In the genomic region with DNA sequence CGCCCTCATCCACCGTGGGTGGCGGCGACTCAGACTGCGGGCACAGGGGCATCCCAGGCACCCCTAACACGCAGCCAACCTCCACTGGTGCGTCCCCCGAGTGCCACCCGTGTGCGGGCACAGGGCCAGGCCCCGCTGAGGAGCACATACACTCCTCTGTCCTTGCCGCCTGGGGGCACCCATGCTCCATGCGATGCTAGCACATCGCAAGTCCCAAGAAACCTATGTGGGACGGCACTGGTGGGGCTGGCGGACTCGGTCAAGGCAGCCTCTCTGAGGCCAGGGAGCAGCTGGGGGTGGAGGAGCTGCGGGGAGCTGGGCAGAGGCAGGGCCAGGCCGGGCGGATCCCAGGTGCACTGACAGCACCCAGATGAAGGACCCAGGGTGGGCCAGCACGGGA, we compare ENCODE assay signal across 11 cellular contexts. TPM values are rescaled to one million over a fixed set of nuclear protein-coding genes. Genes with fewer than 3 reads are reported as not detected.
DNase-seq lines count a peak whose midpoint lies in the region; ATAC-seq and TF ChIP-seq lines count a peak whose summit lies in the region.
"Had no signal": no experiment of that assay in that cellular context is flagged by ENCODE, and none has a peak within 500 bp of the region (broad histone marks: within the 10 kb centered on the region; RNA-seq: fewer than 3 reads in every experiment).

No MANE protein-coding gene starts in this region.

- H3K4me1 Mint-ChIP-seq in Caco-2 (ENCODE audit: low read depth, unreplicated experiment) (peaks cover 5% of the 10 kb centered on the region), natural killer cell (peaks cover 28 to 54% of the 10 kb centered on the region in 2 donors)

- DNase-seq in Caco-2 (no peak), GM13976 (ENCODE audit: low spot score) (no peak), adipocyte (ENCODE audit: low read depth) (no peak), natural killer cell (no peak), HAP-1 (ENCODE audit: low spot score in 2 of 2) (no peak), esophagus squamous epithelium (lab: John Stamatoyannopoulos, UW) (no peak)
- DNase-seq: DND-41, NCI-H1436 treated with DMSO at 0.1 percent for 48 hours, testis had no signal

- H3K4me3 Mint-ChIP-seq in Caco-2 (ENCODE audit: unreplicated experiment) (peak overlapping the region; percentile 45), natural killer cell (peak overlapping the region; percentile 28)

- H3K4me3 ChIP-seq in Caco-2 (ENCODE audit: low read depth, low read length), result no peak overlapping the region
- no peak overlapping the region for H3K4me3 ChIP-seq in adipocyte (ENCODE audit: low read length)
- no peak overlapping the region for H3K4me3 ChIP-seq in HAP-1
- no peak overlapping the region for H3K4me3 ChIP-seq in esophagus squamous epithelium
- H3K4me3 ChIP-seq: testis had no signal

- H3K9me3 ChIP-seq in Caco-2, result no peaks in the 10 kb centered on the region
- no peaks in the 10 kb centered on the region for H3K9me3 ChIP-seq in adipocyte (ENCODE audit: control insufficient read depth, low read length)
- no peaks in the 10 kb centered on the region for H3K9me3 ChIP-seq in HAP-1
- H3K9me3 ChIP-seq in esophagus squamous epithelium, result no peaks in the 10 kb centered on the region
- H3K9me3 ChIP-seq: testis had no signal

- intact Hi-C loops in Caco-2 (cut with micrococcal nuclease; ENCODE audit: unreplicated experiment), result no loop called here
- intact Hi-C loops in natural killer cell (cut with micrococcal nuclease), result loop anchor here (10.0 kb wide), 2 partner anchors 479 to 659 kb away; no protein-coding TSS in a partner anchor
- intact Hi-C loops in esophagus squamous epithelium (cut with DNase I), result no loop called here

- H3K9ac ChIP-seq in adipocyte (ENCODE audit: low read length), result peak overlapping the region; percentile 61

- H3K27ac ChIP-seq in esophagus squamous epithelium, result no peak overlapping the region
- H3K27ac ChIP-seq: testis had no signal

- CTCF ChIA-PET in Caco-2 (lab: Charles Lee), result no interaction called here

- H3K9me3 Mint-ChIP-seq in Caco-2 (ENCODE audit: unreplicated experiment) (no peaks in the 10 kb centered on the region), natural killer cell (no peaks in the 10 kb centered on the region)

- in situ Hi-C loops in GM13976 (cut with MboI; ENCODE audit: low sequenced_read_pairs, unreplicated experiment), result loop anchor here (25.0 kb wide), 1 partner anchor 482 kb away; the partner anchor contains the start of gene TBC1D24
- in situ Hi-C loops in HAP-1 (cut with MboI; ENCODE audit: low sequenced_read_pairs), result no loop called here

- H3K27me3 Mint-ChIP-seq in Caco-2 (ENCODE audit: insufficient read depth, unreplicated experiment) (no peaks in the 10 kb centered on the region), natural killer cell (ENCODE audit: low read depth in 2 of 2) (no peaks in the 10 kb centered on the region)

- H3K27me3 ChIP-seq in Caco-2 (replicated peaks; ENCODE audit: control insufficient read depth, insufficient read depth, low read length) (no peaks in the 10 kb centered on the region), adipocyte (replicated peaks; ENCODE audit: control insufficient read depth, insufficient read depth, low read length) (no peaks in the 10 kb centered on the region), HAP-1 (ENCODE audit: low read depth) (no peaks in the 10 kb centered on the region), esophagus squamous epithelium (no peaks in the 10 kb centered on the region)
- H3K27me3 ChIP-seq: testis had no signal

- H3K4me1 ChIP-seq in Caco-2 (peaks cover 15% of the 10 kb centered on the region; the same call in 1 of the 2 replicates), adipocyte (ENCODE audit: control insufficient read depth, insufficient read depth, low read length) (peaks cover 55% of the 10 kb centered on the region), HAP-1 (peaks cover 25% of the 10 kb centered on the region), esophagus squamous epithelium (peaks cover 44 to 70% (median 54%) of the 10 kb centered on the region in 3 donors)

- BruUV-seq in Caco-2 (replicated peaks; lab: Mats Ljungman, UMichigan), result no TSS peak

- 75 to 92% methylated on average over 5 to 8 of the region's 21 CpGs for WGBS in esophagus squamous epithelium, 2 donors

- no peak for TF ChIP-seq POLR2A in esophagus squamous epithelium (IDR thresholded peaks at IDR 0.05)

- H3K27ac Mint-ChIP-seq in Caco-2 (ENCODE audit: unreplicated experiment) (peak overlapping the region; percentile 51), natural killer cell (peak overlapping the region; percentile 18 to 52)

- H3K36me3 ChIP-seq in Caco-2 (ENCODE audit: control insufficient read depth, insufficient read depth, low read length) (no peaks in the 10 kb centered on the region; the same call in 1 of the 2 replicates), adipocyte (ENCODE audit: control insufficient read depth, insufficient read depth, low read length, severe bottlenecking) (peaks cover 30% of the 10 kb centered on the region), HAP-1 (replicated peaks) (peaks cover 53% of the 10 kb centered on the region), esophagus squamous epithelium (peaks cover 20 to 41% (median 26%) of the 10 kb centered on the region in 3 donors)

- peaks cover 42% of the 10 kb centered on the region for H3K36me3 Mint-ChIP-seq in Caco-2 (ENCODE audit: insufficient read depth, unreplicated experiment)
- no peaks in the 10 kb centered on the region for H3K36me3 Mint-ChIP-seq in natural killer cell

- POLR2A ChIA-PET in Caco-2 (lab: Charles Lee), result no interaction called here

- ATAC-seq in natural killer cell, result no peak
- ATAC-seq in GM19463 (IDR thresholded peaks at IDR 0.05; ENCODE audit: unreplicated experiment), result no peak
- no peak for ATAC-seq in GM18498 (IDR thresholded peaks at IDR 0.05; ENCODE audit: unreplicated experiment)

- no peak for TF ChIP-seq CTCF in Caco-2 (IDR thresholded peaks at IDR 0.05; ENCODE audit: insufficient read depth in 1 of 2, low read depth in 1 of 2, low read length in 1 of 2, severe bottlenecking in 1 of 2, unreplicated experiment in 1 of 2)
- peak; percentile 8 for TF ChIP-seq CTCF in GM13976 (IDR thresholded peaks at IDR 0.05; ENCODE audit: borderline replicate concordance, control extremely low read depth, extremely low read depth, insufficient read depth, missing control alignments)
- no peak for TF ChIP-seq CTCF in natural killer cell (IDR thresholded peaks at IDR 0.05)
- TF ChIP-seq CTCF in esophagus squamous epithelium (IDR thresholded peaks at IDR 0.05), result no peak

RNA-seq across cellular contexts. Expression of gene ZNF598, which starts 4.0 kb away (rescaled TPM):
- total RNA-seq in Caco-2 (2022) (43.7 and 50.4 TPM in 2 replicates), natural killer cell (10 to 100 TPM; 56.1 to 71.6 (median 58.2) TPM), esophagus squamous epithelium (10 to 100 TPM; 31.3 to 56.1 (median 40.9) TPM)

RNA-seq across cellular contexts. Expression of gene NPW, which starts 13.9 kb away (rescaled TPM):
- total RNA-seq in Caco-2 (2022) (6.1 and 8.8 TPM in 2 replicates), natural killer cell (under 1 TPM in 1 of 3 donors, not detected in 2; 0.80 TPM), esophagus squamous epithelium (under 1 TPM in 1 of 4 donors, not detected in 3; 0.48 TPM)

RNA-seq across cellular contexts. Expression of gene SYNGR3, which starts 15.9 kb away (rescaled TPM):
- total RNA-seq in Caco-2 (2022) (2.9 and 3.3 TPM in 2 replicates), natural killer cell (10 to 100 TPM; 10.3 to 19.3 (median 19.1) TPM), esophagus squamous epithelium (1 to 10 TPM in 2 of 4 donors, under 1 TPM in 1, not detected in 1; 0.38 to 1.0 (median 1.0) TPM)

RNA-seq across cellular contexts. Expression of gene NHERF2, which starts 21.1 kb away (rescaled TPM):
- total RNA-seq in Caco-2 (2022), result 21.8 and 26.6 TPM in 2 replicates
- total RNA-seq in natural killer cell, result 1 to 10 TPM; 4.3 to 7.1 (median 5.6) TPM
- 10 to 100 TPM; 11.6 to 31.7 (median 16.5) TPM for total RNA-seq in esophagus squamous epithelium

RNA-seq across cellular contexts. Expression of gene GFER, which starts 21.7 kb away (rescaled TPM):
- 57.3 and 57.4 TPM in 2 replicates for total RNA-seq in Caco-2 (2022)
- total RNA-seq in natural killer cell, result 10 to 100 TPM; 23.8 to 29.5 (median 24.6) TPM
- 10 to 100 TPM in 2 of 4 donors, 1 to 10 TPM in 2; 5.6 to 30.4 (median 13.6) TPM for total RNA-seq in esophagus squamous epithelium
